ENCODE assay signal across 22 cellular contexts in the genomic region with DNA sequence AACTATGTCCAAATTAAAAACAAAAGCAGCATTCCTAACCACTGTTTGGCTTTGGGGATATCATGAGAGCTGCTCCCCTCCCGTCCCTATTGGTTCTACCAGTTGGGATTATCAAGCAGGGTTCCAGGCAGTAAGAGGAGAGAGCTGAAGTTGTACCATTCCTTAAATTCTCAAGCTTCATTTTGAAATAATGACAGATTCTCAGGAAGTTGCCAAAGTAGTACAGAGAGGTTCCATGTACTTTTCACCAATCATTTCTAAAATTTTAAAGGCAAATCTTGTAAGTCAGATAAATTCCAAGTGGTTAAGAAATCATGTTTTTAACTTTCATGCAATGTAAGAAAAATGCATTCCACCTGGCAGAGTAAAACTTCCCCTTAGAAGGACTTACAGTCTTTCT.
"Had no signal": no experiment of that assay in that cellular context is flagged by ENCODE, and none has a peak within 500 bp of the region (broad histone marks: within the 10 kb centered on the region; RNA-seq: fewer than 3 reads in every experiment).

No MANE protein-coding gene starts in this region.

- H3K9me3 Mint-ChIP-seq: immature natural killer cell; natural killer cell; neural crest cell; stimulated activated effector memory CD8-positive, alpha-beta T cell treated with anti-CD3 and anti-CD28 coated beads, Interleukin-12 subunit alpha, Interleukin-12 subunit beta, amount 100 ng/mL, for 72 hours had no signal

- H3K4me3 ChIP-seq: left ventricle myocardium inferior, lower lobe of right lung, pancreas, suprapubic skin, tibial artery, upper lobe of right lung, vagina had no signal

- H3K27me3 Mint-ChIP-seq: memory B cell, progenitor cell of endocrine pancreas had no signal

- H3K4me3 Mint-ChIP-seq: immature natural killer cell; memory B cell; mesothelial cell of epicardium; natural killer cell; neural crest cell; stimulated activated effector memory CD8-positive, alpha-beta T cell treated with anti-CD3 and anti-CD28 coated beads, Interleukin-12 subunit alpha, Interleukin-12 subunit beta, amount 100 ng/mL, for 72 hours had no signal

- DNase-seq: effector memory CD4-positive, alpha-beta T cell; foreskin keratinocyte; immature natural killer cell; kidney; left cardiac atrium; left ventricle myocardium inferior; lower lobe of right lung; natural killer cell; pancreas; right cardiac atrium; stimulated activated CD4-positive, alpha-beta T cell treated with anti-CD3 and anti-CD28 coated beads, Interleukin-4, amount 100 ng/mL, for 1 hour; stimulated activated CD8-positive, alpha-beta memory T cell treated with anti-CD3 and anti-CD28 coated beads, Interleukin-4, amount 100 ng/mL, for 48 hours; stimulated activated naive CD8-positive, alpha-beta T cell treated with anti-CD3 and anti-CD28 coated beads, Interleukin-15, Interleukin-2, amounts not matched to agents 100 U/mL and 50 U/mL, for 24 hours; tibial artery; upper lobe of right lung had no signal

- H3K36me3 ChIP-seq: left ventricle myocardium inferior, lower lobe of right lung, pancreas, suprapubic skin, tibial artery, upper lobe of right lung, vagina had no signal

- H3K27me3 ChIP-seq: foreskin keratinocyte, pancreas, suprapubic skin, tibial artery, upper lobe of right lung, vagina had no signal

- H3K36me3 Mint-ChIP-seq: immature natural killer cell; mesothelial cell of epicardium; natural killer cell; stimulated activated effector memory CD8-positive, alpha-beta T cell treated with anti-CD3 and anti-CD28 coated beads, Interleukin-12 subunit alpha, Interleukin-12 subunit beta, amount 100 ng/mL, for 72 hours had no signal

- H3K9me3 ChIP-seq: left ventricle myocardium inferior, lower lobe of right lung, pancreas, suprapubic skin, tibial artery, upper lobe of right lung, vagina had no signal

- H3K27ac ChIP-seq: foreskin keratinocyte, left ventricle myocardium inferior, lower lobe of right lung, pancreas, suprapubic skin, tibial artery, upper lobe of right lung, vagina had no signal

- H3K27ac Mint-ChIP-seq: immature natural killer cell; memory B cell; natural killer cell; progenitor cell of endocrine pancreas; stimulated activated effector memory CD8-positive, alpha-beta T cell treated with anti-CD3 and anti-CD28 coated beads, Interleukin-12 subunit alpha, Interleukin-12 subunit beta, amount 100 ng/mL, for 72 hours had no signal
